11 cellular contexts compared by ENCODE assay signal in genomic region chr7:142440219-142441073, GRCh38.
A peak's percentile ranks its signal among the peaks of the same experiment; 100 is the strongest.
DNase-seq lines count a peak whose midpoint lies in the region; ATAC-seq and TF ChIP-seq lines count a peak whose summit lies in the region.
"Had no signal": no experiment of that assay in that cellular context is flagged by ENCODE, and none has a peak within 500 bp of the region (broad histone marks: within the 10 kb centered on the region; RNA-seq: fewer than 3 reads in every experiment).

No MANE protein-coding gene starts in this region.

- H3K27me3 ChIP-seq in AG04450 (ENCODE audit: control insufficient read depth, insufficient read depth, low read length) (no peaks in the 10 kb centered on the region), HCT116 (ENCODE audit: insufficient read depth, low read length) (no peaks in the 10 kb centered on the region), WERI-Rb-1 (ENCODE audit: insufficient read depth, low read depth, severe bottlenecking) (no peaks in the 10 kb centered on the region)

- no peak overlapping the region for H3K4me3 ChIP-seq in AG04450 (ENCODE audit: low read depth, low read length)
- H3K4me3 ChIP-seq in HCT116 (replicated peaks in 1 of 2; ENCODE audit: low read depth in 1 of 2, low read length in 2 of 2), result peak overlapping the region in 1 of 2 experiments; percentile 29; a peak in 2 of 4 replicates
- H3K4me3 ChIP-seq in fibroblast of villous mesenchyme (ENCODE audit: low read depth, low read length), result no peak overlapping the region
- no peak overlapping the region for H3K4me3 ChIP-seq in WERI-Rb-1 (ENCODE audit: low read depth, low read length)
- H3K4me3 ChIP-seq: coronary artery had no signal

- intact Hi-C loops in HCT116 (cut with micrococcal nuclease), result no loop called here

- peak overlapping the region; percentile 94 for H2AFZ ChIP-seq in HCT116 (ENCODE audit: low read depth, low read length, poor library complexity, severe bottlenecking)

- H3K36me3 ChIP-seq in HCT116 (ENCODE audit: control insufficient read depth in 1 of 2, insufficient read depth in 2 of 2, low read length in 2 of 2) (no peaks in the 10 kb centered on the region), WERI-Rb-1 (no peaks in the 10 kb centered on the region)

- TF ChIP-seq RAD21 in HCT116 (IDR thresholded peaks at IDR 0.05; ENCODE audit: low read depth), result no peak

- H3K27ac Mint-ChIP-seq in T-cell, result peak overlapping the region; percentile 44 to 73

- H3K9me3 Mint-ChIP-seq in T-cell, result no peaks in the 10 kb centered on the region

- H3K4me1 Mint-ChIP-seq in T-cell, result peaks cover 51 to 67% (median 58%) of the 10 kb centered on the region in 3 donors

- RAD21 ChIA-PET in HCT116 (lab: Charles Lee; ENCODE audit: low non-redundant PET in 1 of 2, low total read pairs in 2 of 2, uncharacterized antibody in 2 of 2, unreplicated experiment in 2 of 2), result no interaction called here

- in situ Hi-C loops in G401 (cut with HindIII; ENCODE audit: low sequenced_read_pairs), result no loop called here

- no peak for TF ChIP-seq POLR2A in HCT116 (IDR thresholded peaks at IDR 0.05; ENCODE audit: borderline replicate concordance, extremely low read depth, insufficient read depth, insufficient read length)

- TF ChIP-seq CTCF in AG04450 (IDR thresholded peaks at IDR 0.05; ENCODE audit: low read depth, low read length) (no peak), HCT116 (IDR thresholded peaks at IDR 0.05 in 2 of 3, conservative IDR thresholded peaks at IDR 0.05 in 1 of 3; ENCODE audit: borderline replicate concordance in 1 of 3, insufficient read depth in 1 of 3, low read depth in 2 of 3, low read length in 2 of 3) (no peak), fibroblast of villous mesenchyme (IDR thresholded peaks at IDR 0.05; ENCODE audit: insufficient read depth, low read depth, low read length) (no peak), WERI-Rb-1 (IDR thresholded peaks at IDR 0.05; ENCODE audit: low read depth, low read length) (no peak)

- CTCF ChIA-PET in AG04450 (lab: Charles Lee), result interaction anchor here (0.8 to 5.4 kb wide), 11 partner anchors 14 to 775 kb away, joined by 3 to 37 read pairs (median 5); no protein-coding TSS in a partner anchor
- CTCF ChIA-PET in HCT116 (lab: Charles Lee), result interaction anchor here (1.2 to 2.7 kb wide), 2 partner anchors 19 to 73 kb away, joined by 3 to 12 read pairs; no protein-coding TSS in a partner anchor
- CTCF ChIA-PET in T-cell (lab: Charles Lee), result interaction anchor here (0.8 to 1.2 kb wide), 2 partner anchors 21 to 371 kb away, joined by 4 read pairs; no protein-coding TSS in a partner anchor

- H3K4me3 Mint-ChIP-seq in T-cell, result peak overlapping the region; percentile 17 to 22 (median 21)

- H3K4me1 ChIP-seq in HCT116 (ENCODE audit: control insufficient read depth in 1 of 2, insufficient read depth in 2 of 2, low read length in 2 of 2), result peaks cover 26 to 41% of the 10 kb centered on the region in 2 experiments

- H4K20me1 ChIP-seq in HCT116 (ENCODE audit: insufficient read depth), result no peaks in the 10 kb centered on the region

- H3K36me3 Mint-ChIP-seq in T-cell, result no peaks in the 10 kb centered on the region

- H3K9me3 ChIP-seq in AG04450 (ENCODE audit: control insufficient read depth, insufficient read depth, low read length) (peaks cover 7% of the 10 kb centered on the region), HCT116 (ENCODE audit: control insufficient read depth in 1 of 2, insufficient read depth in 1 of 2, low read depth in 1 of 2, low read length in 2 of 2) (no peaks in the 10 kb centered on the region), WERI-Rb-1 (ENCODE audit: severe bottlenecking) (no peaks in the 10 kb centered on the region)

- no peaks in the 10 kb centered on the region for H3K9me2 ChIP-seq in HCT116 (ENCODE audit: insufficient read depth)

- BruUV-seq in HCT116 (replicated peaks; lab: Mats Ljungman, UMichigan), result no TSS peak

- H3K27ac ChIP-seq in AG04450 (ENCODE audit: low read depth, low read length) (no peak overlapping the region), HCT116 (ENCODE audit: low read depth, low read length) (no peak overlapping the region; the same call in 1 of the 2 replicates), WERI-Rb-1 (no peak overlapping the region)
- H3K27ac ChIP-seq: coronary artery had no signal

- DNase-seq in AG04450 (ENCODE audit: low read depth, low spot score) (peak; percentile 37), HCT116 (ENCODE audit: low read depth, low spot score) (peak; percentile 47), T-cell (no peak), fibroblast of villous mesenchyme (ENCODE audit: low read depth) (peak; percentile 75), WERI-Rb-1 (no peak), G401 (ENCODE audit: low spot score) (no peak), NAMALWA (ENCODE audit: low spot score) (no peak)
- DNase-seq: left ventricle myocardium superior, NCI-H1105 treated with DMSO at 0.1 percent for 48 hours had no signal

- H3K79me2 ChIP-seq in HCT116 (ENCODE audit: insufficient read depth, low read length), result no peaks in the 10 kb centered on the region

- no peak overlapping the region; the same call in 1 of the 2 replicates for H3K9ac ChIP-seq in HCT116 (ENCODE audit: low read length)

- ATAC-seq in HCT116 (peak; percentile 57), T-cell (replicated peaks in 1 of 4) (no peak), HG02970 (IDR thresholded peaks at IDR 0.05; ENCODE audit: low FRiP score, unreplicated experiment) (no peak)
- ATAC-seq: left ventricle myocardium superior had no signal

- peaks cover 0 to 1% of the 10 kb centered on the region in 2 donors for H3K27me3 Mint-ChIP-seq in T-cell

- POLR2A ChIA-PET in AG04450 (lab: Yijun Ruan, JAX) (interaction anchor here (0.7 kb wide), 1 partner anchor 21 kb away, joined by 3 read pairs; no protein-coding TSS in a partner anchor), HCT116 (lab: Charles Lee) (no interaction called here), T-cell (lab: Charles Lee) (no interaction called here)

- H3K4me2 ChIP-seq in HCT116 (ENCODE audit: low read length), result peak overlapping the region; percentile 74

TF ChIP-seq in HCT116, 20 proteins besides CTCF, POLR2A, EP300 and RAD21:
- TF ChIP-seq MAX (IDR thresholded peaks at IDR 0.05), result no peak
- TF ChIP-seq REST (IDR thresholded peaks at IDR 0.05; ENCODE audit: low read depth), result no peak
- TF ChIP-seq ELF1 (IDR thresholded peaks at IDR 0.05; ENCODE audit: borderline replicate concordance, low read depth), result no peak
- peak; percentile 84 for TF ChIP-seq JUND (IDR thresholded peaks at IDR 0.05)
- TF ChIP-seq FOSL1 (IDR thresholded peaks at IDR 0.05; ENCODE audit: low read depth), result peak; percentile 90

Comparison
In these comparisons a context has a peak if more than half of its experiments do, and no peak if none do; other contexts are left out.
1. DNase-seq: peak in AG04450 (single experiment), HCT116 (single experiment) and fibroblast of villous mesenchyme (single experiment); none in T-cell (0 of 34), WERI-Rb-1 (single experiment), G401 (single experiment) and NAMALWA (single experiment).